Comparison of ENCODE assay signal across 30 cellular contexts in genomic region chr15:58532126-58532525, GRCh38.
"Had no signal": no experiment of that assay in that cellular context is flagged by ENCODE, and none has a peak within 500 bp of the region (broad histone marks: within the 10 kb centered on the region; RNA-seq: fewer than 3 reads in every experiment).

No MANE protein-coding gene starts in this region.

- H3K27ac ChIP-seq: cardiac muscle cell, SJSA1 had no signal

- H3K27me3 ChIP-seq: cardiac muscle cell, SJSA1 had no signal

- H3K36me3 ChIP-seq: cardiac muscle cell, SJSA1 had no signal

- H3K4me3 ChIP-seq: cardiac muscle cell, SJSA1 had no signal

- H3K27ac Mint-ChIP-seq: activated CD4-positive, alpha-beta T cell treated with anti-CD3 and anti-CD28 coated beads for 36 hours; activated CD4-positive, alpha-beta T cell treated with anti-CD3 and anti-CD28 coated beads, Interleukin-2, amount 10 ng/mL, durations not matched to agents 7 days and 5 days; activated naive CD4-positive, alpha-beta T cell treated with anti-CD3 and anti-CD28 coated beads, Interleukin-2, amount 50 U/mL, for 24 hours; activated naive CD8-positive, alpha-beta T cell treated with anti-CD3 and anti-CD28 coated beads, Interleukin-2, amount 10 ng/mL, durations not matched to agents 7 days and 5 days; activated T-cell treated with anti-CD3 and anti-CD28 coated beads, Interleukin-2, amount 50 U/mL, for 24 hours; activated T-helper 2 cell treated with anti-CD3 and anti-CD28 coated beads, Interferon-gamma antibody, Interleukin-2, Interleukin-4, amounts not matched to agents 10 μg/mL and 5 μg/mL and 100 μg/mL, durations not matched to agents 14 hours and 24 hours and 36 hours; brain; IgD-negative memory B cell; T-helper 1 cell treated with Interleukin-12 subunit alpha and Interleukin-12 subunit beta and Interleukin-4 antibody, amounts not matched to agents 30 μg/mL and 1 μg/mL, for 36 hours; T-helper 2 cell treated with Interferon-gamma antibody and Interleukin-4, amounts not matched to agents 5 μg/mL and 100 μg/mL, for 36 hours; WTC11 had no signal

- H3K4me3 Mint-ChIP-seq: activated CD4-positive, alpha-beta T cell treated with anti-CD3 and anti-CD28 coated beads for 36 hours; activated CD4-positive, alpha-beta T cell treated with anti-CD3 and anti-CD28 coated beads, Interleukin-2, amount 10 ng/mL, durations not matched to agents 7 days and 5 days; activated naive CD4-positive, alpha-beta T cell treated with anti-CD3 and anti-CD28 coated beads, Interleukin-2, amount 50 U/mL, for 24 hours; activated naive CD8-positive, alpha-beta T cell treated with anti-CD3 and anti-CD28 coated beads, Interleukin-2, amount 10 ng/mL, durations not matched to agents 7 days and 5 days; activated T-cell treated with anti-CD3 and anti-CD28 coated beads, Interleukin-2, amount 50 U/mL, for 24 hours; brain; central memory CD8-positive, alpha-beta T cell; IgD-negative memory B cell; T-helper 1 cell treated with Interleukin-12 subunit alpha and Interleukin-12 subunit beta and Interleukin-4 antibody, amounts not matched to agents 30 μg/mL and 1 μg/mL, for 36 hours; T-helper 2 cell treated with Interferon-gamma antibody and Interleukin-4, amounts not matched to agents 5 μg/mL and 100 μg/mL, for 36 hours; WTC11 had no signal

- H3K4me1 Mint-ChIP-seq: activated CD4-positive, alpha-beta T cell treated with anti-CD3 and anti-CD28 coated beads for 36 hours; activated CD4-positive, alpha-beta T cell treated with anti-CD3 and anti-CD28 coated beads, Interleukin-2, amount 10 ng/mL, durations not matched to agents 7 days and 5 days; activated naive CD4-positive, alpha-beta T cell treated with anti-CD3 and anti-CD28 coated beads, Interleukin-2, amount 50 U/mL, for 24 hours; central memory CD8-positive, alpha-beta T cell; IgD-negative memory B cell; WTC11 had no signal

- ATAC-seq: activated CD4-positive, alpha-beta T cell treated with anti-CD3 and anti-CD28 coated beads for 36 hours; activated CD4-positive, CD25-positive, alpha-beta regulatory T cell treated with anti-CD3 and anti-CD28 coated beads, Interleukin-2, amount 50 U/mL, for 24 hours; Panc1; WTC11 had no signal

- H3K36me3 Mint-ChIP-seq: activated naive CD4-positive, alpha-beta T cell treated with anti-CD3 and anti-CD28 coated beads, Interleukin-2, amount 50 U/mL, for 24 hours; brain; WTC11 had no signal

- H3K9me3 Mint-ChIP-seq: activated CD4-positive, alpha-beta T cell treated with anti-CD3 and anti-CD28 coated beads, Interleukin-2, amount 10 ng/mL, durations not matched to agents 7 days and 5 days; activated naive CD4-positive, alpha-beta T cell treated with anti-CD3 and anti-CD28 coated beads, Interleukin-2, amount 50 U/mL, for 24 hours; activated T-cell treated with anti-CD3 and anti-CD28 coated beads, Interleukin-2, amount 50 U/mL, for 24 hours; activated T-helper 2 cell treated with anti-CD3 and anti-CD28 coated beads, Interferon-gamma antibody, Interleukin-2, Interleukin-4, amounts not matched to agents 10 μg/mL and 5 μg/mL and 100 μg/mL, durations not matched to agents 14 hours and 24 hours and 36 hours; brain; central memory CD8-positive, alpha-beta T cell; IgD-negative memory B cell; T-helper 1 cell treated with Interleukin-12 subunit alpha and Interleukin-12 subunit beta and Interleukin-4 antibody, amounts not matched to agents 30 μg/mL and 1 μg/mL, for 36 hours; T-helper 2 cell treated with Interferon-gamma antibody and Interleukin-4, amounts not matched to agents 5 μg/mL and 100 μg/mL, for 36 hours; WTC11 had no signal

- H3K9me3 ChIP-seq: SJSA1, SK-N-SH had no signal

- H3K9ac ChIP-seq: SK-N-SH had no signal

- H3K27me3 Mint-ChIP-seq: activated CD4-positive, alpha-beta T cell treated with anti-CD3 and anti-CD28 coated beads for 36 hours; activated naive CD4-positive, alpha-beta T cell treated with anti-CD3 and anti-CD28 coated beads, Interleukin-2, amount 50 U/mL, for 24 hours; activated T-cell treated with anti-CD3 and anti-CD28 coated beads, Interleukin-2, amount 50 U/mL, for 24 hours; central memory CD8-positive, alpha-beta T cell had no signal

- DNase-seq: activated CD4-positive, alpha-beta T cell treated with anti-CD3 and anti-CD28 coated beads for 36 hours; activated CD4-positive, alpha-beta T cell treated with anti-CD3 and anti-CD28 coated beads, Interleukin-2, amount 10 ng/mL, durations not matched to agents 7 days and 5 days; activated CD4-positive, alpha-beta T cell treated with anti-CD3 and anti-CD28 coated beads, Interleukin-2, amount 50 U/mL, for 48 hours; activated gamma-delta T cell; activated naive CD4-positive, alpha-beta T cell treated with Interleukin-2 at 50 U/mL for 16 hours; activated naive CD8-positive, alpha-beta T cell treated with anti-CD3 and anti-CD28 coated beads, Interleukin-2, amount 10 ng/mL, durations not matched to agents 7 days and 5 days; activated T-cell treated with anti-CD3 and anti-CD28 coated beads, Interleukin-2, amount 50 U/mL, for 24 hours; Karpas-422; KBM-7; NCI-H1105; NCI-H1417 treated with DMSO at 0.1 percent for 48 hours; NCI-H187 treated with DMSO at 0.1 percent for 48 hours; NCI-H2081; NCI-H345; NCI-H524 treated with DMSO at 0.1 percent for 48 hours; RPMI8226; SHP77 treated with DMSO at 0.1 percent for 48 hours; SK-N-SH had no signal

- H3K4me2 ChIP-seq: SK-N-SH had no signal
